Comparison of ENCODE assay signal across 8 cellular contexts in the genomic region with DNA sequence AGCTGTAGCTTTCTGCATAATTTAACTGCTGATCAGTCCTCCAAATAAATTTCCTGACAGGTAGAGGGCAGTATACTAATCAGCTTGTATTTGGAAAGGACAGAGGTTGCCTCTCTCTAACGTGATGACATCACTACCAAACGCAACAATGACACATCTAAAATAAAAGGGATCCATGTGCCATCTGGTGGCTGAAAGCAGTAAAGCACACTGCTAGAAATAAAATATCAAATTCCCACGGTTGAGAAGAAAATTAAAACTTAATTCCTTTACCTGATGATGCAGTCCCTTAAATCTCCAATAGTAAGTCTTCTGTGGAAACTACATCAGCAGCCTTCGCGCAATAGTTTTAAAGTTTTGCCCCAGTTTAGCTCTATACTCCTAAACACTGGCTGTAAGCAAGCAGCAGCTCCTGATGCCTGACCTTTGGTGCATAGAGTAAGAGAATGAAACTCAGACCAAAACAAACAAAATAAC. TPM values are rescaled to one million over a fixed set of nuclear protein-coding genes. Genes with fewer than 3 reads are reported as not detected.
DNase-seq lines count a peak whose midpoint lies in the region; ATAC-seq lines count a peak whose summit lies in the region.

No MANE protein-coding gene starts in this region.

- H3K9me3 ChIP-seq in mesodermal cell (ENCODE audit: control insufficient read depth, low read length), result peaks cover 3% of the 10 kb centered on the region

- POLR2A ChIA-PET in activated CD4-positive, alpha-beta memory T cell treated with anti-CD3 and anti-CD28 coated beads for 36 hours (lab: Charles Lee), result interaction anchor here (0.9 to 2.2 kb wide), 3 partner anchors 13 to 244 kb away, joined by 3 to 14 read pairs (median 3); a partner anchor contains a TSS

- H3K27me3 Mint-ChIP-seq in activated CD4-positive, alpha-beta memory T cell treated with anti-CD3 and anti-CD28 coated beads for 36 hours, result no peaks in the 10 kb centered on the region
- H3K27me3 Mint-ChIP-seq in effector memory CD8-positive, alpha-beta T cell, result no peaks in the 10 kb centered on the region

- WGBS in mesodermal cell (ENCODE audit: insufficient coverage in 2 of 2), 2 experiments, result 38 to 63% methylated on average over 4 to 5 of the region's 5 CpGs

- H3K36me3 Mint-ChIP-seq in activated CD4-positive, alpha-beta memory T cell treated with anti-CD3 and anti-CD28 coated beads for 36 hours, result peaks cover 53% of the 10 kb centered on the region
- peaks cover 83% of the 10 kb centered on the region for H3K36me3 Mint-ChIP-seq in effector memory CD8-positive, alpha-beta T cell (ENCODE audit: insufficient read depth)

- H3K9me3 Mint-ChIP-seq in activated CD4-positive, alpha-beta memory T cell treated with anti-CD3 and anti-CD28 coated beads for 36 hours, result no peaks in the 10 kb centered on the region
- H3K9me3 Mint-ChIP-seq in effector memory CD8-positive, alpha-beta T cell, result no peaks in the 10 kb centered on the region

- DNase-seq in Caki2 (ENCODE audit: low read depth), result peak; percentile 93
- peak; percentile 34 for DNase-seq in HPDE6-E6E7 (ENCODE audit: extremely low spot score)
- DNase-seq in NCI-H774 (lab: John Stamatoyannopoulos, UW), result peak; percentile 78
- DNase-seq in activated CD4-positive, alpha-beta memory T cell treated with anti-CD3 and anti-CD28 coated beads for 36 hours, result peak; percentile 67
- DNase-seq in effector memory CD8-positive, alpha-beta T cell, result peak; percentile 70 to 75 (median 72)
- peak; percentile 8 to 20 for DNase-seq in stimulated activated CD8-positive, alpha-beta memory T cell treated with anti-CD3 and anti-CD28 coated beads, Interleukin-4, amount 100 ng/mL, for 1 hour (ENCODE audit: low read depth in 2 of 2, low spot score in 1 of 2)

- peaks cover 34% of the 10 kb centered on the region for H3K4me1 Mint-ChIP-seq in activated CD4-positive, alpha-beta memory T cell treated with anti-CD3 and anti-CD28 coated beads for 36 hours (ENCODE audit: low read depth)
- H3K4me1 Mint-ChIP-seq in effector memory CD8-positive, alpha-beta T cell (ENCODE audit: low read depth in 2 of 2), result peaks cover 10 to 26% of the 10 kb centered on the region in 2 donors

- no peak overlapping the region for H3K4me3 ChIP-seq in mesodermal cell (ENCODE audit: extremely low read depth, insufficient read depth, low read length, poor library complexity, severe bottlenecking)

- in situ Hi-C loops in Caki2 (cut with HindIII; ENCODE audit: low pct_unique_long_range_greater_than_20kb, low sequenced_read_pairs), result no loop called here

- H3K27ac ChIP-seq in mesodermal cell (ENCODE audit: low read depth, low read length, severe bottlenecking), result peak overlapping the region; percentile 66

- CTCF ChIA-PET in activated CD4-positive, alpha-beta memory T cell treated with anti-CD3 and anti-CD28 coated beads for 36 hours (lab: Charles Lee), result interaction anchor here (0.6 to 3.6 kb wide), 77 partner anchors 8 to 483 kb away, joined by 3 to 48 read pairs (median 5); a partner anchor contains a TSS

- peak overlapping the region; percentile 70 for H3K27ac Mint-ChIP-seq in activated CD4-positive, alpha-beta memory T cell treated with anti-CD3 and anti-CD28 coated beads for 36 hours
- peak overlapping the region; percentile 63 to 89 for H3K27ac Mint-ChIP-seq in effector memory CD8-positive, alpha-beta T cell

- peaks cover 16% of the 10 kb centered on the region for H3K4me1 ChIP-seq in mesodermal cell (ENCODE audit: control insufficient read depth, insufficient read depth, low read length, poor library complexity, severe bottlenecking)

- peaks cover 62% of the 10 kb centered on the region for H3K36me3 ChIP-seq in mesodermal cell (ENCODE audit: control insufficient read depth, insufficient read depth, low read length)

- no peak overlapping the region for H3K4me3 Mint-ChIP-seq in activated CD4-positive, alpha-beta memory T cell treated with anti-CD3 and anti-CD28 coated beads for 36 hours
- H3K4me3 Mint-ChIP-seq in effector memory CD8-positive, alpha-beta T cell, result peak overlapping the region in 1 of 2 donors; percentile 8

- ATAC-seq in GM21360 (IDR thresholded peaks at IDR 0.05; ENCODE audit: unreplicated experiment), result peak; percentile 90
- ATAC-seq in effector memory CD8-positive, alpha-beta T cell (replicated peaks), result peak; percentile 98

- intact Hi-C loops in activated CD4-positive, alpha-beta memory T cell treated with anti-CD3 and anti-CD28 coated beads for 36 hours (cut with micrococcal nuclease), result loop anchor here (1.0 to 5.0 kb wide), 5 partner anchors 51 to 244 kb away; a partner anchor contains a TSS

RNA-seq across cellular contexts. Expression of a gene that starts 54.5 kb away (rescaled TPM):
- total RNA-seq in Caki2 (2014; rRNA removed; shearing (Covaris generic); ENCODE audit: low replicate concordance), result 17.0 and 43.6 TPM in 2 replicates
- 100 to 1,000 TPM; 225 to 227 TPM for total RNA-seq in activated CD4-positive, alpha-beta memory T cell treated with anti-CD3 and anti-CD28 coated beads for 36 hours
- polyA plus RNA-seq in mesodermal cell (2013, experiment 1 of 2), result 49.3 TPM
- polyA plus RNA-seq in mesodermal cell (2013, experiment 2 of 2), result 45.8 TPM

Comparison
In these comparisons a context has a peak if more than half of its experiments do, and no peak if none do; other contexts are left out.
1. DNase-seq: peak in every context shown above with its lines; median percentile 93 in Caki2; 78 in NCI-H774; 72 in effector memory CD8-positive, alpha-beta T cell; 67 in activated CD4-positive, alpha-beta memory T cell treated with anti-CD3 and anti-CD28 coated beads for 36 hours; 34 in HPDE6-E6E7; 14 in stimulated activated CD8-positive, alpha-beta memory T cell treated with anti-CD3 and anti-CD28 coated beads, Interleukin-4, amount 100 ng/mL, for 1 hour.